In the genomic region with DNA sequence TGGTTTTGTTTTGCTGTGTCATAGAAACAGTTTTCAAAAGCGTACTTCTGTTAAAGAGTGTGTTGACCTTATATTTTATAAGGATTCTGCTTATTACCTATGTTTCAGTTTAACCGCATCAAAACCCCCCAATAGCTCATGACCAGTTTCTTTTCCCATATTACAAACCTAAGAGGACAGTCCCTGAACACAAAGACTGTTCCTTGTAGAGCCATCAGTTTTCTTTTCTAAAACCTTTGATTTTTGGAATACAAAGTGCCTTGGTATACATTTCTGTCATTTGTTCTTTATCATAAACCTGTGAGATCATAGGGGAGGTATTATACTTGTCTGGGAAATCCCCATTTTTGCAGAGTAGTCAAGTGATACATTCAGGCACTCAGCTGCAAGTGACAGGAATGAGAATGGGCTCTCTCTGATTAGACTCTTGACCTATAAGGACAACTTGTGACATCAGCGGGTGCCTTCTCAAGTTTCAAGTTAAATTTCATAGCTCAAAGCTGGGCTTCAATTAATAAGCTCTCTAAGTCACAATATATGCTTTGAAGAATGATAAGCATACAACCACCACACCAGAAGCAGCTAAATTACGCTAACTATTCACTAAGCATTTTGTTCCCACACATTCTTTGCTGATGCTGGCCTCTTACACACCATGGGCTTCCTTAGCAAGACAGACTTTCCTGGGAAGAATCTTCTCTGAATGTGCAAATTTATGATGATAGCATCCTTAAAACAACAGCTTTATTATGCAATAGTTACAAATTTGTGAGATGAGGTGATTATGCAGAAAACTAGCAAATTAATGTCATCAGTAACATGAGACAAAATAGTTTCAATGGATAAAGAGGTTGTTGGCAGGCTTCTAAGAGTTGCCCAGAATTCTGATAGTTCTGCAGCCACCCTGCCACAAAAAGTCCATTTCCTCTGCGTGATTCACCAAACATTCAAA, we compare ENCODE assay signal across 1 cellular context.
TF ChIP-seq lines count a peak whose summit lies in the region.

No MANE protein-coding gene starts in this region.

TF ChIP-seq in GM12878, 131 proteins besides CTCF, POLR2A, EP300 and RAD21 (continued from another document):
- TF ChIP-seq HSF1 (IDR thresholded peaks at IDR 0.05; ENCODE audit: low read depth, low read length): no peak
- TF ChIP-seq NBN (IDR thresholded peaks at IDR 0.05): peak; percentile 58; the same call in 1 of the 2 replicates
- no peak for TF ChIP-seq E2F8 (IDR thresholded peaks at IDR 0.05; ENCODE audit: low read depth, partially characterized antibody)
- no peak for TF ChIP-seq IRF5 (IDR thresholded peaks at IDR 0.05; ENCODE audit: borderline replicate concordance)
- no peak for TF ChIP-seq SRF (IDR thresholded peaks at IDR 0.05; ENCODE audit: low read depth in 2 of 2, low read length in 2 of 2)
- no peak for TF ChIP-seq KDM1A (IDR thresholded peaks at IDR 0.05; ENCODE audit: borderline replicate concordance)
- no peak for TF ChIP-seq NFXL1 (IDR thresholded peaks at IDR 0.05; ENCODE audit: borderline replicate concordance)
- TF ChIP-seq NR2C2 (IDR thresholded peaks at IDR 0.05; ENCODE audit: borderline replicate concordance, control insufficient read depth, insufficient read length, low read depth): no peak
- TF ChIP-seq POLR2AphosphoS5 (IDR thresholded peaks at IDR 0.05; ENCODE audit: low read length): peak; percentile 74; the same call in 1 of the 2 replicates
- TF ChIP-seq SIN3A (IDR thresholded peaks at IDR 0.05; ENCODE audit: low read depth, low read length): no peak
- TF ChIP-seq ZBTB33 (IDR thresholded peaks at IDR 0.05): no peak
- no peak for TF ChIP-seq IRF4 (IDR thresholded peaks at IDR 0.05; ENCODE audit: low read depth, low read length)
- TF ChIP-seq ASH2L (IDR thresholded peaks at IDR 0.05; ENCODE audit: borderline replicate concordance, low read depth): 0 out of 2 replicates have a peak, but pooled peaks have one; percentile 54
- no peak for TF ChIP-seq SREBF2 (IDR thresholded peaks at IDR 0.05; ENCODE audit: low read length)
- TF ChIP-seq, protein P1, sequence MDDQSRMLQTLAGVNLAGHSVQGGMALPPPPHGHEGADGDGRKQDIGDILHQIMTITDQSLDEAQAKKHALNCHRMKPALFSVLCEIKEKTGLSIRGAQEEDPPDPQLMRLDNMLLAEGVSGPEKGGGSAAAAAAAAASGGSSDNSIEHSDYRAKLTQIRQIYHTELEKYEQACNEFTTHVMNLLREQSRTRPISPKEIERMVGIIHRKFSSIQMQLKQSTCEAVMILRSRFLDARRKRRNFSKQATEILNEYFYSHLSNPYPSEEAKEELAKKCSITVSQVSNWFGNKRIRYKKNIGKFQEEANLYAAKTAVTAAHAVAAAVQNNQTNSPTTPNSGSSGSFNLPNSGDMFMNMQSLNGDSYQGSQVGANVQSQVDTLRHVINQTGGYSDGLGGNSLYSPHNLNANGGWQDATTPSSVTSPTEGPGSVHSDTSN (IDR thresholded peaks at IDR 0.05; ENCODE audit: insufficient replicate concordance, low read depth, low read length): no peak
- no peak for TF ChIP-seq ZNF217 (IDR thresholded peaks at IDR 0.05)
- peak; percentile 96 for TF ChIP-seq NFIC (IDR thresholded peaks at IDR 0.05; ENCODE audit: low read depth, low read length)
- TF ChIP-seq CHD1 (IDR thresholded peaks at IDR 0.05; ENCODE audit: low read depth, low read length): no peak
- no peak for TF ChIP-seq ZNF274 (IDR thresholded peaks at IDR 0.05; ENCODE audit: insufficient read depth, insufficient read length)
- TF ChIP-seq SUZ12 (IDR thresholded peaks at IDR 0.05; ENCODE audit: unreplicated experiment): no peak
- no peak for TF ChIP-seq TARDBP (IDR thresholded peaks at IDR 0.05; ENCODE audit: borderline replicate concordance)
- peak in 1 of 2 experiments; percentile 10; a peak in 1 of 4 replicates for TF ChIP-seq BHLHE40 (IDR thresholded peaks at IDR 0.05; ENCODE audit: borderline replicate concordance in 1 of 2, low read depth in 2 of 2, low read length in 1 of 2)
- no peak for TF ChIP-seq ELK1 (IDR thresholded peaks at IDR 0.05; ENCODE audit: low read depth, low read length)
- TF ChIP-seq CHD4 (IDR thresholded peaks at IDR 0.05): no peak; the same call in 1 of the 2 replicates
